7 cellular contexts compared by ENCODE assay signal in the genomic region with DNA sequence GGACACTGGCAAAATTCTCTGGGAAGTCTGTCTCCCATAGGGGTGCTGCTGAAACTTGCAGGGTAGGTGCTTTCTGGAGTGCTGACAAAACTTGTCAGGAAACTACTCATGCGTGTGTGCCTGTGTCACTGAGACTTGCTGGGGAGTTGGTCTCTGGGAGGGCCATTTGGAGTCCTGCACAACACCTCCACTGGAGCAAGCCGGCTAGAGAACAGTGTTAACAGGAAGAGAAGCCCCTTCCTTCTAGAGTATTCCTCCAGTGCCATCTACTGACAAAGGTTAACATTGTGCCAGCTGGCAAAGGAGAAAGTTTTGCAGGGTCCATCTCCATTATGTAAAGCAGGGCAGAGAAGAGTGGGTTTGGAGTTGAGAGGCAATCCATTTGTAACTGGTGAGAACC.
DNase-seq lines count a peak whose midpoint lies in the region; ATAC-seq, FAIRE-seq and TF ChIP-seq lines count a peak whose summit lies in the region.

No MANE protein-coding gene starts in this region.

- FAIRE-seq in GM19239 (lab: Jason Lieb, UNC) = peak; percentile 84

- TF ChIP-seq CTCF in NB4 (IDR thresholded peaks at IDR 0.05; ENCODE audit: low read depth, low read length) (peak; percentile 21), retinal pigment epithelial cell (conservative IDR thresholded peaks at IDR 0.05; ENCODE audit: low read depth, low read length) (peak; percentile 40)

- H3K9me3 Mint-ChIP-seq in activated naive CD4-positive, alpha-beta T cell treated with anti-CD3 and anti-CD28 coated beads, Interleukin-2, amount 10 ng/mL, durations not matched to agents 7 days and 5 days = no peaks in the 10 kb centered on the region

- peaks cover 1% of the 10 kb centered on the region for H3K36me3 Mint-ChIP-seq in activated naive CD4-positive, alpha-beta T cell treated with anti-CD3 and anti-CD28 coated beads, Interleukin-2, amount 10 ng/mL, durations not matched to agents 7 days and 5 days

- no peak for ATAC-seq in HG03571 (IDR thresholded peaks at IDR 0.05; ENCODE audit: unreplicated experiment)

- no peak overlapping the region for H3K4me3 Mint-ChIP-seq in activated naive CD4-positive, alpha-beta T cell treated with anti-CD3 and anti-CD28 coated beads, Interleukin-2, amount 10 ng/mL, durations not matched to agents 7 days and 5 days

- no peak overlapping the region for H3K4me3 ChIP-seq in NB4 (ENCODE audit: low read depth, low read length)
- no peak overlapping the region for H3K4me3 ChIP-seq in retinal pigment epithelial cell (ENCODE audit: low read length)

- H3K27me3 Mint-ChIP-seq in activated naive CD4-positive, alpha-beta T cell treated with anti-CD3 and anti-CD28 coated beads, Interleukin-2, amount 10 ng/mL, durations not matched to agents 7 days and 5 days = no peaks in the 10 kb centered on the region

- TF ChIP-seq POLR2A in NB4 (IDR thresholded peaks at IDR 0.05; ENCODE audit: extremely low read depth, insufficient read length) = no peak

- peak; percentile 15 for DNase-seq in DMS153 (lab: John Stamatoyannopoulos, UW)
- DNase-seq in GM19239 (ENCODE audit: insufficient read length, low spot score) = peak; percentile 40
- DNase-seq in NB4 (ENCODE audit: low read depth) = peak; percentile 46
- peak; percentile 49 for DNase-seq in activated naive CD4-positive, alpha-beta T cell treated with anti-CD3 and anti-CD28 coated beads, Interleukin-2, amount 10 ng/mL, durations not matched to agents 7 days and 5 days
- peak; percentile 54 for DNase-seq in glomerular visceral epithelial cell (ENCODE audit: extremely low spot score)
- DNase-seq in retinal pigment epithelial cell (ENCODE audit: low read depth) = no peak

- CTCF ChIA-PET in activated naive CD4-positive, alpha-beta T cell treated with anti-CD3 and anti-CD28 coated beads, Interleukin-2, amount 10 ng/mL, durations not matched to agents 7 days and 5 days (lab: Charles Lee) = interaction anchor here (0.6 to 4.4 kb wide), 2 partner anchors 96 to 142 kb away, joined by 3 to 17 read pairs; no protein-coding TSS in a partner anchor

- no peaks in the 10 kb centered on the region for H3K4me1 Mint-ChIP-seq in activated naive CD4-positive, alpha-beta T cell treated with anti-CD3 and anti-CD28 coated beads, Interleukin-2, amount 10 ng/mL, durations not matched to agents 7 days and 5 days

- no peak overlapping the region for H3K27ac Mint-ChIP-seq in activated naive CD4-positive, alpha-beta T cell treated with anti-CD3 and anti-CD28 coated beads, Interleukin-2, amount 10 ng/mL, durations not matched to agents 7 days and 5 days
